ENCODE assay signal across 11 cellular contexts in genomic region chr2:209121691-209122090, GRCh38.
A peak's percentile ranks its signal among the peaks of the same experiment; 100 is the strongest.
DNase-seq lines count a peak whose midpoint lies in the region; ATAC-seq and FAIRE-seq lines count a peak whose summit lies in the region.
"Had no signal": no experiment of that assay in that cellular context is flagged by ENCODE, and none has a peak within 500 bp of the region (broad histone marks: within the 10 kb centered on the region; RNA-seq: fewer than 3 reads in every experiment).

No MANE protein-coding gene starts in this region.

- H3K36me3 Mint-ChIP-seq in activated naive CD4-positive, alpha-beta T cell treated with anti-CD3 and anti-CD28 coated beads for 36 hours (ENCODE audit: low read depth): no peaks in the 10 kb centered on the region
- H3K36me3 Mint-ChIP-seq: activated CD4-positive, alpha-beta memory T cell treated with anti-CD3 and anti-CD28 coated beads for 36 hours had no signal

- H3K27ac Mint-ChIP-seq in activated naive CD4-positive, alpha-beta T cell treated with anti-CD3 and anti-CD28 coated beads for 36 hours: no peak overlapping the region
- H3K27ac Mint-ChIP-seq: activated CD4-positive, alpha-beta memory T cell treated with anti-CD3 and anti-CD28 coated beads for 36 hours had no signal

- in situ Hi-C loops in KBM-7 (cut with MboI; ENCODE audit: low pct_unique_long_range_greater_than_20kb, low sequenced_read_pairs): no loop called here

- H3K4me3 Mint-ChIP-seq in activated naive CD4-positive, alpha-beta T cell treated with anti-CD3 and anti-CD28 coated beads for 36 hours: no peak overlapping the region
- H3K4me3 Mint-ChIP-seq: activated CD4-positive, alpha-beta memory T cell treated with anti-CD3 and anti-CD28 coated beads for 36 hours had no signal

- no peaks in the 10 kb centered on the region for H3K27me3 Mint-ChIP-seq in activated naive CD4-positive, alpha-beta T cell treated with anti-CD3 and anti-CD28 coated beads for 36 hours (ENCODE audit: low read depth)
- H3K27me3 Mint-ChIP-seq: activated CD4-positive, alpha-beta memory T cell treated with anti-CD3 and anti-CD28 coated beads for 36 hours had no signal

- FAIRE-seq in urothelium cell line (lab: Jason Lieb, UNC): no peak

- H3K4me1 Mint-ChIP-seq in activated naive CD4-positive, alpha-beta T cell treated with anti-CD3 and anti-CD28 coated beads for 36 hours (ENCODE audit: low read depth): no peaks in the 10 kb centered on the region

- H3K9me3 Mint-ChIP-seq in activated naive CD4-positive, alpha-beta T cell treated with anti-CD3 and anti-CD28 coated beads for 36 hours: peaks cover 4% of the 10 kb centered on the region

- ATAC-seq in GM19023 (IDR thresholded peaks at IDR 0.05; ENCODE audit: unreplicated experiment) (peak; percentile 87), GM21825 (IDR thresholded peaks at IDR 0.05; ENCODE audit: unreplicated experiment) (peak; percentile 93), HG03280 (IDR thresholded peaks at IDR 0.05; ENCODE audit: unreplicated experiment) (peak; percentile 92)

- CTCF ChIA-PET in activated naive CD4-positive, alpha-beta T cell treated with anti-CD3 and anti-CD28 coated beads for 36 hours (lab: Charles Lee): no interaction called here

- DNase-seq in globus pallidus (ENCODE audit: low spot score) (peak; percentile 25), urothelium cell line (ENCODE audit: low spot score) (no peak), HuH-7.5 (ENCODE audit: low spot score) (no peak), KBM-7 (no peak)
- DNase-seq in activated naive CD4-positive, alpha-beta T cell treated with anti-CD3 and anti-CD28 coated beads for 36 hours: no peak
- DNase-seq: activated CD4-positive, alpha-beta memory T cell treated with anti-CD3 and anti-CD28 coated beads for 36 hours; effector CD4-positive, alpha-beta T cell; mesenchymal stem cell had no signal

- intact Hi-C loops in activated naive CD4-positive, alpha-beta T cell treated with anti-CD3 and anti-CD28 coated beads for 36 hours (cut with micrococcal nuclease): no loop called here
